In the genomic region with DNA sequence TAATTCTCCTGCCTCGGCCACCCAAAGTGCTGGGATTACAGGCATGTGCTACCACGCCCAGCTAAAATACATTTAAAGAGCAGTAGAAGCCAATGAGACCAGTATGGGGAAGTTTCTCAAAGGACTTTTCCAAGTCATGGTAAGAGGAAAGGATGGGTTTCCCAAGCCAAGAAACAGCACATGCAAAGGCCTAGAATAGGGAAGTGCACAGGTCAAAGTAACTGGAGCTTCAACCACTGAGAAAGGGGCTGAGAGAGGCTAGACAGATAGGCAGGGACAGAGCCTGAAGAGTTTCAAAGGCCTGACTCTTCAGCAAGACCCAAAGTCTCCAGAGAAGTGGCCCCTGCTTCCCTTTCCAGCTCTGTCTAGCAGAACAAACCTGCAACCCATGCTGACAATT, we compare ENCODE assay signal across 16 cellular contexts.
"Had no signal": no experiment of that assay in that cellular context is flagged by ENCODE, and none has a peak within 500 bp of the region (broad histone marks: within the 10 kb centered on the region; RNA-seq: fewer than 3 reads in every experiment).

No MANE protein-coding gene starts in this region.

- DNase-seq: effector CD8-positive, alpha-beta T cell; foreskin melanocyte; head of caudate nucleus; kidney; left cardiac atrium; left ventricle myocardium inferior; lower lobe of right lung; natural killer cell; posterior cingulate gyrus; spleen; stimulated activated CD4-positive, alpha-beta T cell treated with anti-CD3 and anti-CD28 coated beads, Interleukin-15, amount 100 ng/mL, for 24 hours; stimulated activated CD4-positive, alpha-beta T cell treated with anti-CD3 and anti-CD28 coated beads, Interleukin-1b, Interleukin-23, amount 100 ng/mL, for 48 hours; stimulated activated CD4-positive, alpha-beta T cell treated with anti-CD3 and anti-CD28 coated beads, Interleukin-4, amount 100 ng/mL, for 24 hours; tibial artery; upper lobe of left lung; uterus had no signal
